Comparison of ENCODE assay signal across 8 cellular contexts in the genomic region with DNA sequence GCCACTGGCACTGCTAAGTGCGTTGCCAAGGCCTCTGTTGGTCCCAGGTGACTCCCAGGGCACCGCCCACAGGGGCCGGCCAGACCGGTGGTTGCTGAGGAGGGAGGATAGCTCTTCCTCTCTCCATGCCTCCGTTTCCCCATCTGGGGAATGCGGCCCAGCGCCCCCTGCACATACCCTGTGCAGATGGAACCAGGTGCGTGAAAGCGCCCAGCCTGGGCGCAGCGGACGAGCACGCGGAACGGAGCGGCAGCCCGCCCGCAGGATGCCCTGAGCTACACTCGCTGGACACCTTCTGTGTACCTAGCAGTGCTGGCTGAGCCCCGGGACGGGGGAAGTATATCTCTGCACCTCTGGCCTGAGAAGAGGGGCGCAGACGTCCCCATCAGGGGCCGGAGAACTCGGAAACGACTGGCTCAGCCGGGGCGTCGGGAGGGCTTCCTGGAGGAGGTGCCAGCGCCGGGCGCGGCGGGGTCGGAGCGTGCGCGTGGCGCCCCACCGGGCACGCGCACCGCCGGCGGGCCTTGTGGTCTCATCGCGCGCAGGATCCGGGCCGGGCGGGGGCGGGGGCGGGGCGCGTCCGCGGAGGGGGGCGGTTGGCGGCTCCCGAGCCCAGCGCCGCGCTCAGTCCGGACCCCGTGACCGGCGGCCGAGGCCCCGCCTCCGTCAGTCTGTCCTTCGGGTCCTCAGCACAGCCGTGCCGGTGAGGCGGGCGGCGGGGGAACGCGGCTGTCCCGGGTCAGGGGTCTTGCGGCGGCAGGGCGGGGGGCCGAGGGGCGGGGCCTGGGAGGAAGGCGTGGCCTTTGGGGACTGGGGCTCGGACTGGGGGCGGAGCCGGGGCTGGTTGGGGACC. TPM values are rescaled to one million over a fixed set of nuclear protein-coding genes. Genes with fewer than 3 reads are reported as not detected.
DNase-seq lines count a peak whose midpoint lies in the region; ATAC-seq, FAIRE-seq and TF ChIP-seq lines count a peak whose summit lies in the region.

TSS of gene CCDC78 (minus strand) at position 6 of the 853 bp plus-strand sequence. CDS start 76 bp downstream, outside the sequence.
A gene with protein sequence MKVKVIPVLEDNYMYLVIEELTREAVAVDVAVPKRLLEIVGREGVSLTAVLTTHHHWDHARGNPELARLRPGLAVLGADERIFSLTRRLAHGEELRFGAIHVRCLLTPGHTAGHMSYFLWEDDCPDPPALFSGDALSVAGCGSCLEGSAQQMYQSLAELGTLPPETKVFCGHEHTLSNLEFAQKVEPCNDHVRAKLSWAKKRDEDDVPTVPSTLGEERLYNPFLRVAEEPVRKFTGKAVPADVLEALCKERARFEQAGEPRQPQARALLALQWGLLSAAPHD (plus strand): TSS at position 669 of the 853 bp plus-strand sequence. CDS start 404 bp downstream, outside the sequence.

- H3K27me3 Mint-ChIP-seq in MCF 10A (ENCODE audit: insufficient read depth, unreplicated experiment) = no peaks in the 10 kb centered on the region

- CTCF ChIA-PET in MCF 10A (lab: Yijun Ruan, JAX) = interaction anchor here (0.6 to 1.6 kb wide), 7 partner anchors 11 to 1703 kb away, joined by 3 to 5 read pairs (median 3); no protein-coding TSS in a partner anchor

- peak; percentile 81 for DNase-seq in D721Med (ENCODE audit: insufficient read length, low spot score)
- peak; percentile 38 for DNase-seq in T-helper 22 cell (ENCODE audit: low read depth)
- peak; percentile 39 for DNase-seq in MCF 10A (ENCODE audit: unreplicated experiment)
- peak; percentile 80 for DNase-seq in islet precursor cell
- peak; percentile 38 to 45 for DNase-seq in stimulated activated CD4-positive, alpha-beta T cell treated with anti-CD3 and anti-CD28 coated beads, Interleukin-15, amount 100 ng/mL, for 1 hour (ENCODE audit: low read depth in 1 of 2, low spot score in 1 of 2)
- no peak for DNase-seq in putamen (ENCODE audit: low spot score)

- intact Hi-C loops in MCF 10A (cut with micrococcal nuclease) = loop anchor here (5.0 kb wide), 1 partner anchor 61 kb away; the partner anchor contains the start of genes CHTF18 and RPUSD1

- H3K4me1 Mint-ChIP-seq in MCF 10A (ENCODE audit: insufficient read depth, unreplicated experiment) = no peaks in the 10 kb centered on the region

- FAIRE-seq in D721Med (lab: Jason Lieb, UNC) = no peak

- TF ChIP-seq CTCF in D721Med (IDR thresholded peaks at IDR 0.05; ENCODE audit: insufficient read depth, missing control alignments) = no peak
- no peak for TF ChIP-seq CTCF in MCF 10A (IDR thresholded peaks at IDR 0.05; ENCODE audit: unreplicated experiment)

- no TSS peak for BruUV-seq in MCF 10A (replicated peaks; lab: Mats Ljungman, UMichigan)

- peak within 1 kb of the TSS; percentile 65 for H3K4me3 Mint-ChIP-seq in MCF 10A (ENCODE audit: unreplicated experiment)

- peak; percentile 27 for ATAC-seq in HG03432 (IDR thresholded peaks at IDR 0.05; ENCODE audit: unreplicated experiment)
- ATAC-seq in HG02981 (IDR thresholded peaks at IDR 0.05; ENCODE audit: unreplicated experiment) = no peak

- H3K9me3 Mint-ChIP-seq in MCF 10A (ENCODE audit: unreplicated experiment) = no peaks in the 10 kb centered on the region

- no peak within 1 kb of the TSS for H3K27ac Mint-ChIP-seq in MCF 10A (ENCODE audit: low read depth, unreplicated experiment)

- H3K36me3 Mint-ChIP-seq in MCF 10A (ENCODE audit: insufficient read depth, unreplicated experiment) = peaks cover 38% of the 10 kb centered on the region

- POLR2A ChIA-PET in MCF 10A (lab: Yijun Ruan, JAX) = interaction anchor here (0.6 to 9.6 kb wide), 16 partner anchors 7 to 328 kb away, joined by 3 to 124 read pairs (median 6); partner anchors contain the start of genes CIAO3, METRN, MSLN and STUB1

RNA-seq across cellular contexts. Expression of gene CCDC78, which starts in this region (rescaled TPM):
- total RNA-seq in MCF 10A (2022) = 4.6 and 6.0 TPM in 2 replicates

RNA-seq across cellular contexts. Expression of the second gene that starts in this region (rescaled TPM):
- 20.1 and 24.5 TPM in 2 replicates for total RNA-seq in MCF 10A (2022)
